Comparison of ENCODE assay signal across 3 cellular contexts in the genomic region with DNA sequence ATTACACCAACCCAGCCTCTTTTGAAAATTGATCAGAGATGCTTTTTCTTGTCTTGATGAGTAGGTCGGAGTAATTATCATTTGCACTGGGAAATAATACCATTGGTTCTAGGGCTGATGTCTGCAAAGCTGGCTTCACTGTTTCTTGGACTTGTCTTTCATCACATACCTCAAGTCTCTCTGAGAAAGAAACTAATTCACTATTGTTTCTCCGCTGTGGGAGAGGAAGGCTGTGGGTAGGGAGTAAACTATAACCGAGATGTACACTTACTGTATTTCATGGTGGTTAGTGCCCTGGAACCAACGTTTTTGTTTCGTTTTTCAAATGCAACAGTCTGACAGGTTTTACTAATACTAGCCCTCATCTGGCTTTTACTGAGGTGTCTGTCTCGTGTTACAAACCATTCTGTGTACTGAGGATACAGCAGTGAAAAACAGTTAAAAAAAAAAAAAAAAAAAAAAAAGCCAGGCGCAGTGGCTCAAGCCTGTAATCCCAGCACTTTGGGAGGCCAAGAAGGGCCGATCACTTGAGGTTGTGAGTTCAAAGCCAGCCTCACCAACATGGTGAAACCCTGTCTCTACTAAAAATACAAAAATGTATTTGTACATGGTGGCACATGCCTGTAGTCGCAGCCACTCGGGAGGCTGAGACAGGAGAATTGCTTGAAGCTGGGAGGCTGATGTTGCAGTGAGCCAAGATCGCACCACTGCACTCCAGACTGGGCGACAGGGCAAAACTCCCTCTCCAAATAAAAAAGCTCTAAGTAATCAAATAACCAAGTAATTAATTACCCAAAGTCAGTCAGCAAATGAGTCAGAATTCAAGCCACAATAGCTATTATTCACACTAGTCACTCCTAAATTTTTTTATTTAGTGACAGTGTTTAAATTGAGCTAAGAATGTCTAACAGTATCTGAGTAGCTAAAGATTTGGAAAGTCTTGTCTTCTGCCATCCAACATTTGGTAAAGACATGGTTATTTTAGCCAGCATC.
TF ChIP-seq lines count a peak whose summit lies in the region.

No MANE protein-coding gene starts in this region.

TF ChIP-seq in SK-N-SH treated with all-trans-retinoic acid at 6 μM for 48 hours, 23 proteins besides CTCF, POLR2A, EP300 and RAD21 (continued from another document):
- TF ChIP-seq, protein P1, sequence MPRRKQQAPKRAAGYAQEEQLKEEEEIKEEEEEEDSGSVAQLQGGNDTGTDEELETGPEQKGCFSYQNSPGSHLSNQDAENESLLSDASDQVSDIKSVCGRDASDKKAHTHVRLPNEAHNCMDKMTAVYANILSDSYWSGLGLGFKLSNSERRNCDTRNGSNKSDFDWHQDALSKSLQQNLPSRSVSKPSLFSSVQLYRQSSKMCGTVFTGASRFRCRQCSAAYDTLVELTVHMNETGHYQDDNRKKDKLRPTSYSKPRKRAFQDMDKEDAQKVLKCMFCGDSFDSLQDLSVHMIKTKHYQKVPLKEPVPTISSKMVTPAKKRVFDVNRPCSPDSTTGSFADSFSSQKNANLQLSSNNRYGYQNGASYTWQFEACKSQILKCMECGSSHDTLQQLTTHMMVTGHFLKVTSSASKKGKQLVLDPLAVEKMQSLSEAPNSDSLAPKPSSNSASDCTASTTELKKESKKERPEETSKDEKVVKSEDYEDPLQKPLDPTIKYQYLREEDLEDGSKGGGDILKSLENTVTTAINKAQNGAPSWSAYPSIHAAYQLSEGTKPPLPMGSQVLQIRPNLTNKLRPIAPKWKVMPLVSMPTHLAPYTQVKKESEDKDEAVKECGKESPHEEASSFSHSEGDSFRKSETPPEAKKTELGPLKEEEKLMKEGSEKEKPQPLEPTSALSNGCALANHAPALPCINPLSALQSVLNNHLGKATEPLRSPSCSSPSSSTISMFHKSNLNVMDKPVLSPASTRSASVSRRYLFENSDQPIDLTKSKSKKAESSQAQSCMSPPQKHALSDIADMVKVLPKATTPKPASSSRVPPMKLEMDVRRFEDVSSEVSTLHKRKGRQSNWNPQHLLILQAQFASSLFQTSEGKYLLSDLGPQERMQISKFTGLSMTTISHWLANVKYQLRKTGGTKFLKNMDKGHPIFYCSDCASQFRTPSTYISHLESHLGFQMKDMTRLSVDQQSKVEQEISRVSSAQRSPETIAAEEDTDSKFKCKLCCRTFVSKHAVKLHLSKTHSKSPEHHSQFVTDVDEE (CRISPR knock-in tag; IDR thresholded peaks at IDR 0.05): no peak
- TF ChIP-seq ZNF8 (CRISPR knock-in tag; IDR thresholded peaks at IDR 0.05): no peak
- TF ChIP-seq ZNF565 (CRISPR knock-in tag; conservative IDR thresholded peaks at IDR 0.05; ENCODE audit: low read depth): no peak
- TF ChIP-seq ZFP30 (CRISPR knock-in tag; IDR thresholded peaks at IDR 0.05): no peak
- TF ChIP-seq GLIS3 (CRISPR knock-in tag; IDR thresholded peaks at IDR 0.05): no peak
- no peak for TF ChIP-seq TOX (CRISPR knock-in tag; IDR thresholded peaks at IDR 0.05; ENCODE audit: borderline replicate concordance)
- TF ChIP-seq ZNF70 (CRISPR knock-in tag; IDR thresholded peaks at IDR 0.05): no peak
- TF ChIP-seq PPARA (CRISPR knock-in tag; IDR thresholded peaks at IDR 0.05; ENCODE audit: borderline replicate concordance): no peak
- no peak for TF ChIP-seq RARB (CRISPR knock-in tag; IDR thresholded peaks at IDR 0.05)
- no peak for TF ChIP-seq TCF4 (CRISPR knock-in tag; IDR thresholded peaks at IDR 0.05; ENCODE audit: borderline replicate concordance)
- no peak for TF ChIP-seq ZFP3 (CRISPR knock-in tag; IDR thresholded peaks at IDR 0.05)

TF ChIP-seq in SK-N-SH, 30 proteins besides CTCF, POLR2A, EP300 and RAD21 (continued from another document):
- TF ChIP-seq, protein P2, sequence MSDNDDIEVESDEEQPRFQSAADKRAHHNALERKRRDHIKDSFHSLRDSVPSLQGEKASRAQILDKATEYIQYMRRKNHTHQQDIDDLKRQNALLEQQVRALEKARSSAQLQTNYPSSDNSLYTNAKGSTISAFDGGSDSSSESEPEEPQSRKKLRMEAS (IDR thresholded peaks at IDR 0.05; ENCODE audit: low read depth): no peak
- TF ChIP-seq MXI1 (IDR thresholded peaks at IDR 0.05; ENCODE audit: low read depth, low read length) (no peak), TEAD4 (IDR thresholded peaks at IDR 0.05; ENCODE audit: borderline replicate concordance, insufficient read depth) (no peak), TCF12 (IDR thresholded peaks at IDR 0.05) (no peak), FOXJ3 (CRISPR knock-in tag; IDR thresholded peaks at IDR 0.05) (no peak), TAF1 (IDR thresholded peaks at IDR 0.05; ENCODE audit: borderline replicate concordance, low read depth, low read length) (no peak), RCOR1 (IDR thresholded peaks at IDR 0.05; ENCODE audit: low read length) (no peak), SIN3A (IDR thresholded peaks at IDR 0.05; ENCODE audit: borderline replicate concordance, low read depth, low read length) (no peak), USF1 (IDR thresholded peaks at IDR 0.05; ENCODE audit: borderline replicate concordance, low read depth) (no peak), RFX5 (IDR thresholded peaks at IDR 0.05; ENCODE audit: low read length) (no peak), ZBTB33 (IDR thresholded peaks at IDR 0.05; ENCODE audit: borderline replicate concordance, low read depth) (no peak), PBX3 (IDR thresholded peaks at IDR 0.05) (no peak)
- TF ChIP-seq, protein P3, sequence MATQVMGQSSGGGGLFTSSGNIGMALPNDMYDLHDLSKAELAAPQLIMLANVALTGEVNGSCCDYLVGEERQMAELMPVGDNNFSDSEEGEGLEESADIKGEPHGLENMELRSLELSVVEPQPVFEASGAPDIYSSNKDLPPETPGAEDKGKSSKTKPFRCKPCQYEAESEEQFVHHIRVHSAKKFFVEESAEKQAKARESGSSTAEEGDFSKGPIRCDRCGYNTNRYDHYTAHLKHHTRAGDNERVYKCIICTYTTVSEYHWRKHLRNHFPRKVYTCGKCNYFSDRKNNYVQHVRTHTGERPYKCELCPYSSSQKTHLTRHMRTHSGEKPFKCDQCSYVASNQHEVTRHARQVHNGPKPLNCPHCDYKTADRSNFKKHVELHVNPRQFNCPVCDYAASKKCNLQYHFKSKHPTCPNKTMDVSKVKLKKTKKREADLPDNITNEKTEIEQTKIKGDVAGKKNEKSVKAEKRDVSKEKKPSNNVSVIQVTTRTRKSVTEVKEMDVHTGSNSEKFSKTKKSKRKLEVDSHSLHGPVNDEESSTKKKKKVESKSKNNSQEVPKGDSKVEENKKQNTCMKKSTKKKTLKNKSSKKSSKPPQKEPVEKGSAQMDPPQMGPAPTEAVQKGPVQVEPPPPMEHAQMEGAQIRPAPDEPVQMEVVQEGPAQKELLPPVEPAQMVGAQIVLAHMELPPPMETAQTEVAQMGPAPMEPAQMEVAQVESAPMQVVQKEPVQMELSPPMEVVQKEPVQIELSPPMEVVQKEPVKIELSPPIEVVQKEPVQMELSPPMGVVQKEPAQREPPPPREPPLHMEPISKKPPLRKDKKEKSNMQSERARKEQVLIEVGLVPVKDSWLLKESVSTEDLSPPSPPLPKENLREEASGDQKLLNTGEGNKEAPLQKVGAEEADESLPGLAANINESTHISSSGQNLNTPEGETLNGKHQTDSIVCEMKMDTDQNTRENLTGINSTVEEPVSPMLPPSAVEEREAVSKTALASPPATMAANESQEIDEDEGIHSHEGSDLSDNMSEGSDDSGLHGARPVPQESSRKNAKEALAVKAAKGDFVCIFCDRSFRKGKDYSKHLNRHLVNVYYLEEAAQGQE (IDR thresholded peaks at IDR 0.05; ENCODE audit: low read depth, low read length): no peak

TF ChIP-seq in HEK293, 187 proteins besides CTCF, POLR2A, EP300 and RAD21 (continued from another document):
- TF ChIP-seq BCL11A (tag by site-specific recombination; IDR thresholded peaks at IDR 0.05; ENCODE audit: low read depth): peak; percentile 36; the same call in 1 of the 2 replicates
- TF ChIP-seq, protein P4, sequence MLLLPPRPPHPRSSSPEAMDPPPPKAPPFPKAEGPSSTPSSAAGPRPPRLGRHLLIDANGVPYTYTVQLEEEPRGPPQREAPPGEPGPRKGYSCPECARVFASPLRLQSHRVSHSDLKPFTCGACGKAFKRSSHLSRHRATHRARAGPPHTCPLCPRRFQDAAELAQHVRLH (tag by site-specific recombination; IDR thresholded peaks at IDR 0.05): peak; percentile 86
- peak; percentile 76; the same call in 1 of the 2 replicates for TF ChIP-seq ZSCAN23 (tag by site-specific recombination; IDR thresholded peaks at IDR 0.05)
- TF ChIP-seq, protein P5, sequence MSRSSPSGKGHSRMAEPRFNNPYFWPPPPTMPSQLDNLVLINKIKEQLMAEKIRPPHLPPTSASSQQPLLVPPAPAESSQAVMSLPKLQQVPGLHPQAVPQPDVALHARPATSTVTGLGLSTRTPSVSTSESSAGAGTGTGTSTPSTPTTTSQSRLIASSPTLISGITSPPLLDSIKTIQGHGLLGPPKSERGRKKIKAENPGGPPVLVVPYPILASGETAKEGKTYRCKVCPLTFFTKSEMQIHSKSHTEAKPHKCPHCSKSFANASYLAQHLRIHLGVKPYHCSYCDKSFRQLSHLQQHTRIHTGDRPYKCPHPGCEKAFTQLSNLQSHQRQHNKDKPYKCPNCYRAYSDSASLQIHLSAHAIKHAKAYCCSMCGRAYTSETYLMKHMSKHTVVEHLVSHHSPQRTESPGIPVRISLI (tag by site-specific recombination; IDR thresholded peaks at IDR 0.05): peak; percentile 95
- no peak for TF ChIP-seq ZNF274 (IDR thresholded peaks at IDR 0.05; ENCODE audit: low read length)
- no peak for TF ChIP-seq ZNF274 (tag by site-specific recombination; IDR thresholded peaks at IDR 0.05; ENCODE audit: borderline replicate concordance)
- no peak for TF ChIP-seq GLI2 (tag by site-specific recombination; IDR thresholded peaks at IDR 0.05; ENCODE audit: borderline replicate concordance, low read depth)
- peak; percentile 77 for TF ChIP-seq ZNF24 (tag by site-specific recombination; IDR thresholded peaks at IDR 0.05)
- peak; percentile 70 for TF ChIP-seq WT1 (tag by site-specific recombination; IDR thresholded peaks at IDR 0.05)
- TF ChIP-seq ZBTB1 (tag by site-specific recombination; IDR thresholded peaks at IDR 0.05): no peak
- peak; percentile 12; the same call in 1 of the 2 replicates for TF ChIP-seq ZEB2 (tag by site-specific recombination; IDR thresholded peaks at IDR 0.05)
- TF ChIP-seq SP7 (tag by site-specific recombination; IDR thresholded peaks at IDR 0.05): peak; percentile 67
- TF ChIP-seq ZNF501 (tag by site-specific recombination; IDR thresholded peaks at IDR 0.05): 0 out of 2 replicates have a peak, but pooled peaks have one; percentile 45
- 0 out of 2 replicates have a peak, but pooled peaks have one; percentile 43 for TF ChIP-seq ZNF366 (tag by site-specific recombination; conservative IDR thresholded peaks at IDR 0.05)
- TF ChIP-seq GLIS1 (tag by site-specific recombination; IDR thresholded peaks at IDR 0.05): peak; percentile 44
- 0 out of 2 replicates have a peak, but pooled peaks have one; percentile 6 for TF ChIP-seq SP3 (tag by site-specific recombination; IDR thresholded peaks at IDR 0.05)
- peak; percentile 54 for TF ChIP-seq PRDM1 (tag by site-specific recombination; IDR thresholded peaks at IDR 0.05)
- peak; percentile 36; the same call in 1 of the 2 replicates for TF ChIP-seq ZNF391 (tag by site-specific recombination; IDR thresholded peaks at IDR 0.05; ENCODE audit: borderline replicate concordance, low read depth)
- TF ChIP-seq ZNF266 (tag by site-specific recombination; IDR thresholded peaks at IDR 0.05; ENCODE audit: low read depth): no peak
- no peak for TF ChIP-seq ZNF341 (tag by site-specific recombination; IDR thresholded peaks at IDR 0.05; ENCODE audit: low read depth)
- 0 out of 2 replicates have a peak, but pooled peaks have one; percentile 39 for TF ChIP-seq ZFP69B (tag by site-specific recombination; IDR thresholded peaks at IDR 0.05)
- TF ChIP-seq ZNF37A (tag by site-specific recombination; IDR thresholded peaks at IDR 0.05): no peak
- TF ChIP-seq, protein P6, sequence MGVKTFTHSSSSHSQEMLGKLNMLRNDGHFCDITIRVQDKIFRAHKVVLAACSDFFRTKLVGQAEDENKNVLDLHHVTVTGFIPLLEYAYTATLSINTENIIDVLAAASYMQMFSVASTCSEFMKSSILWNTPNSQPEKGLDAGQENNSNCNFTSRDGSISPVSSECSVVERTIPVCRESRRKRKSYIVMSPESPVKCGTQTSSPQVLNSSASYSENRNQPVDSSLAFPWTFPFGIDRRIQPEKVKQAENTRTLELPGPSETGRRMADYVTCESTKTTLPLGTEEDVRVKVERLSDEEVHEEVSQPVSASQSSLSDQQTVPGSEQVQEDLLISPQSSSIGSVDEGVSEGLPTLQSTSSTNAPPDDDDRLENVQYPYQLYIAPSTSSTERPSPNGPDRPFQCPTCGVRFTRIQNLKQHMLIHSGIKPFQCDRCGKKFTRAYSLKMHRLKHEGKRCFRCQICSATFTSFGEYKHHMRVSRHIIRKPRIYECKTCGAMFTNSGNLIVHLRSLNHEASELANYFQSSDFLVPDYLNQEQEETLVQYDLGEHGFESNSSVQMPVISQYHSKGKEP (tag by site-specific recombination; IDR thresholded peaks at IDR 0.05): peak; percentile 34; the same call in 1 of the 2 replicates
